In the genomic region with DNA sequence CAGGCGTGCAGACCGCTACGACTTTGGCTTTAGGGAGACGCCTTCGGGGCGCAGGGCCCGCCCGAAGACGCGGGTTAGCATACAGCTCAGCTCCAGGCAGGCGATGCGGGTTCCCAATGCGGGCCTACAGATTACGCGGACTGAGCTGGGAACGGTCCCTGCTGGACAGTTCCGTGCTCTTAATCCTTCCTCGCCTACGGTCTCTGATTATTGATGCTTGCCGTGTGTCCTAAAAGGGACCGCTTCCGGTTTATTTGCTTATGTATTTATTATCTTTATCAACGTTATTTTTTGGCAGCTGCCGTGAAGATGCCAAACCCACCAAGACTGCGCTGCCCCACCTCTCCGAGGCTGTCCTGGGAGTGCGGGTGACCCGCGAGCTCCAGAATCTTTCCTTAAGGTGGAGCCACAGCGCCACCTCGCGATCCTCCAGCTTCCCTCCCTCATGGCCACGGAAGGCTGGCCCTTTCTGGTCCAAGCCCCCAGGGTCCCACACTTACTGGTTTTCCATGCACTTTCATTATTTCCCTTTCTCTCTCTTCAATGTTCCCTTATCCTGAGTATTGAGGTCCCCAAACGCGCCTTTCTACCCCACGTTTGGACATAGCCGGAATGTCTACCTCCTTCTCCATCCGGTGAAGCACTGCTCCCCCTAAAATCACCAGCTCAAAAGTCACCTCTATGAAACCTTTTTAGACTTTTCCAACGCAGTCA, we compare ENCODE assay signal across 8 cellular contexts. TPM values are rescaled to one million over a fixed set of nuclear protein-coding genes. Genes with fewer than 3 reads are reported as not detected.
DNase-seq lines count a peak whose midpoint lies in the region; ATAC-seq, FAIRE-seq and TF ChIP-seq lines count a peak whose summit lies in the region.

No MANE protein-coding gene starts in this region.

- ATAC-seq in CD4-positive, CD25-positive, alpha-beta regulatory T cell (ENCODE audit: low read depth in 2 of 2) = peak; percentile 51 to 56
- peak; percentile 62 for ATAC-seq in HG03439 (IDR thresholded peaks at IDR 0.05; ENCODE audit: unreplicated experiment)
- ATAC-seq in PC-3 = peak; percentile 94

- peaks cover 85% of the 10 kb centered on the region for H3K27me3 Mint-ChIP-seq in CD4-positive, CD25-positive, alpha-beta regulatory T cell

- H4K20me1 ChIP-seq in PC-3 (ENCODE audit: low read length) = no peaks in the 10 kb centered on the region

- H3K9me2 ChIP-seq in PC-3 (replicated peaks; ENCODE audit: low read length) = no peaks in the 10 kb centered on the region

- intact Hi-C loops in PC-3 (cut with micrococcal nuclease) = loop anchor here (1.0 to 5.0 kb wide), 5 partner anchors 26 to 1029 kb away; no protein-coding TSS in a partner anchor

- no peak overlapping the region for H3K9ac ChIP-seq in PC-3 (ENCODE audit: low read length)

- H3K36me3 ChIP-seq in CD4-positive, CD25-positive, alpha-beta regulatory T cell (ENCODE audit: control insufficient read depth, insufficient read depth, low read length) = no peaks in the 10 kb centered on the region
- H3K36me3 ChIP-seq in PC-3 (ENCODE audit: low read depth, low read length) (no peaks in the 10 kb centered on the region), thymus (ENCODE audit: control insufficient read depth, insufficient read depth) (no peaks in the 10 kb centered on the region)

- peaks cover 45% of the 10 kb centered on the region for H3K27me3 ChIP-seq in CD4-positive, CD25-positive, alpha-beta regulatory T cell (ENCODE audit: control insufficient read depth, insufficient read depth, low read length)
- H3K27me3 ChIP-seq in PC-3 (ENCODE audit: low read length) (peaks cover 44% of the 10 kb centered on the region), thymus (ENCODE audit: control insufficient read depth, insufficient read depth) (peaks cover 44% of the 10 kb centered on the region)

- H3K27ac Mint-ChIP-seq in CD4-positive, CD25-positive, alpha-beta regulatory T cell = peak overlapping the region in 2 of 3 donors; percentile 15 to 91

- H3F3A ChIP-seq in PC-3 (ENCODE audit: low read length, unreplicated experiment) = no peaks in the 10 kb centered on the region

- H3K9me3 ChIP-seq in CD4-positive, CD25-positive, alpha-beta regulatory T cell (ENCODE audit: control insufficient read depth in 2 of 2, low read length in 2 of 2) = no peaks in the 10 kb centered on the region
- H3K9me3 ChIP-seq in PC-3 (ENCODE audit: low read length) = no peaks in the 10 kb centered on the region
- no peaks in the 10 kb centered on the region for H3K9me3 ChIP-seq in thymus (ENCODE audit: control insufficient read depth)

- peak; percentile 47 to 65 (median 61) for DNase-seq in CD4-positive, CD25-positive, alpha-beta regulatory T cell
- DNase-seq in GM19239 (ENCODE audit: insufficient read length, low spot score) (peak; percentile 64), PC-3 (peak; percentile 69), foreskin fibroblast (peak; percentile 55 to 90), nucleus accumbens (lab: John Stamatoyannopoulos, UW) (peak in 44 of 56 donors; percentile 11 to 81 (median 43))
- DNase-seq in activated T-helper 1 cell treated with anti-CD3 and anti-CD28 coated beads, Interleukin-2, amount 50 U/mL, for 16 hours (ENCODE audit: low read depth in 1 of 2, low spot score in 1 of 2) = peak; percentile 42 to 47

- H3K4me2 ChIP-seq in PC-3 (ENCODE audit: low read length) = peak overlapping the region; percentile 81

- no peaks in the 10 kb centered on the region for H3K79me2 ChIP-seq in PC-3 (ENCODE audit: low read length)

- H3K4me3 ChIP-seq in CD4-positive, CD25-positive, alpha-beta regulatory T cell (ENCODE audit: low read depth, low read length) = peak overlapping the region; percentile 62
- H3K4me3 ChIP-seq in PC-3 (ENCODE audit: low read length) (peak overlapping the region; percentile 44; the same call in 1 of the 2 replicates), foreskin fibroblast (ENCODE audit: low read depth in 1 of 2, low read length in 2 of 2) (peak overlapping the region; percentile 34 to 38), thymus (ENCODE audit: low read length) (peak overlapping the region; percentile 30)

- peaks cover 0 to 2% (median 0%) of the 10 kb centered on the region in 7 donors for H3K9me3 Mint-ChIP-seq in CD4-positive, CD25-positive, alpha-beta regulatory T cell

- no peak overlapping the region for H3K27ac ChIP-seq in CD4-positive, CD25-positive, alpha-beta regulatory T cell (ENCODE audit: insufficient read depth, low read length, poor library complexity, severe bottlenecking)
- H3K27ac ChIP-seq in PC-3 (ENCODE audit: low read length) (no peak overlapping the region), thymus (ENCODE audit: low read depth) (no peak overlapping the region)

- peaks cover 7 to 30% (median 13%) of the 10 kb centered on the region in 4 donors for H3K4me1 Mint-ChIP-seq in CD4-positive, CD25-positive, alpha-beta regulatory T cell

- peak overlapping the region; percentile 40; the same call in 1 of the 2 replicates for H2AFZ ChIP-seq in PC-3 (ENCODE audit: low read length)

- FAIRE-seq in GM19239 (lab: Jason Lieb, UNC) = peak; percentile 97

- CTCF ChIA-PET in PC-3 (lab: Charles Lee) = interaction anchor here (0.5 to 1.7 kb wide), 8 partner anchors 24 to 1031 kb away, joined by 3 to 27 read pairs (median 4); no protein-coding TSS in a partner anchor

- peak overlapping the region; percentile 55 to 90 (median 84) for H3K4me3 Mint-ChIP-seq in CD4-positive, CD25-positive, alpha-beta regulatory T cell

- POLR2A ChIA-PET in PC-3 (lab: Charles Lee; ENCODE audit: unreplicated experiment) = no interaction called here

- 4% methylated on average over 39 of the region's 39 CpGs for whole genome bisulfite sequencing in thymus

- H3K36me3 Mint-ChIP-seq in CD4-positive, CD25-positive, alpha-beta regulatory T cell = no peaks in the 10 kb centered on the region

- H3K4me1 ChIP-seq in CD4-positive, CD25-positive, alpha-beta regulatory T cell (ENCODE audit: control insufficient read depth, insufficient read depth, low read length, poor library complexity, severe bottlenecking) = peaks cover 20% of the 10 kb centered on the region
- H3K4me1 ChIP-seq in PC-3 (ENCODE audit: insufficient read depth, low read length) (0 out of 2 replicates have a peak, but pooled peaks cover 8% of the 10 kb centered on the region), thymus (ENCODE audit: control insufficient read depth, insufficient read depth, low read length) (no peaks in the 10 kb centered on the region)

- TF ChIP-seq CTCF in PC-3 (conservative IDR thresholded peaks at IDR 0.05; ENCODE audit: low read depth, low read length) = peak; percentile 85
- peak; percentile 87 for TF ChIP-seq CTCF in foreskin fibroblast (IDR thresholded peaks at IDR 0.05; ENCODE audit: low read depth, low read length)

- BruUV-seq in PC-3 (replicated peaks; lab: Mats Ljungman, UMichigan) = no TSS peak

RNA-seq across cellular contexts. Expression of gene EBF1, which starts 7.0 kb away (rescaled TPM):
- 0.64 TPM for total RNA-seq in CD4-positive, CD25-positive, alpha-beta regulatory T cell
- polyA plus RNA-seq in CD4-positive, CD25-positive, alpha-beta regulatory T cell = under 1 TPM in 2 of 4 donors, not detected in 2; 0.23 to 0.29 TPM
- 0.29 and 1.3 TPM in 2 replicates for total RNA-seq in PC-3 (2014; rRNA removed)
- 6.1 TPM for polyA plus RNA-seq in thymus
